1 cellular context compared by ENCODE assay signal in the genomic region with DNA sequence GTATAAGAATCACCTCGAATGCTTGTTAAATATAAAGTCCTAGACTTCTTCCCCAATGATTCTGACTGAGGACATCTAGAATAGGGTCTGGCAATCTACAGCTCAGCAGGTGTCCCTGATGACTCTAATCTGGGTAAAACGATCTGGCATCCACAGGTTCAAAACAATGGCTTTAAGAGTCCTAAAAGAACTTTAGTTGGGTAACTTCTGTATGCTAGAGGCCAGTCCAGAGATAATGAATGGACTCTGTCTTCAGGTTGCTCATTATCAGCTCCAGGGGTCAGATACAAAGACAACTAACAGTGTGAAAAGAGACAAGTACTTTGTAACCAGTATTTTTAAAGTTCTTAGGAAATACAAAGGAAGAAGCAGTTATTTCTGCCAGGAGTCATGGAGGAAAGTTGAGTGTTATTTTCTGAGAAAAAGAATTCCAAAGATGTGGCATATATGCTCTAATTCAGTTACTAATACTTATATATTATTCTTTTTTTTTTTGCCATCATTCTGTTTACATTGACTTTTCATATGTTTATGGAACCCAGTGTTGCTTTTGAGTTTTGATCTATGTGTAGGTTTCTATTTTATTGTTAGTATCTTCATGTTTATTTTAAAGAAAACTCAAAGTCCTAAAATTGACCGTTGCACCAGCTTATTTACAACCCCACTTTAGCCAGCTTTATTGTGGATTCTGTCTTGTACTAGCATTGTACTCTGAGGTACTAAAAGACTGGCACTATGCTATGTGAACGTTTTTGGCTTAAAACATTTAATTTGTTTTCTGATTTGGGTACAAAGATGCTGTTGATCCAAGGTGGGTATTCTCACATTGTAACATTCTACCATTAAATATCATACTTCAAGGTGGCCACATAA.
TF ChIP-seq lines count a peak whose summit lies in the region.

No MANE protein-coding gene starts in this region.

TF ChIP-seq in H1, 55 proteins besides CTCF, POLR2A, EP300 and RAD21:
- TF ChIP-seq SIRT6 (IDR thresholded peaks at IDR 0.05; ENCODE audit: low read length): no peak
- TF ChIP-seq HDAC2 (IDR thresholded peaks at IDR 0.05; ENCODE audit: borderline replicate concordance in 1 of 2, low read depth in 2 of 2, low read length in 2 of 2): no peak
- TF ChIP-seq BRCA1 (IDR thresholded peaks at IDR 0.05; ENCODE audit: low read depth, low read length): no peak
- TF ChIP-seq SP2 (IDR thresholded peaks at IDR 0.05; ENCODE audit: low read length): no peak
- no peak for TF ChIP-seq CEBPB (IDR thresholded peaks at IDR 0.05; ENCODE audit: low read depth, low read length)
- TF ChIP-seq CHD2 (IDR thresholded peaks at IDR 0.05; ENCODE audit: low read length): no peak
- TF ChIP-seq TAF1 (IDR thresholded peaks at IDR 0.05; ENCODE audit: low read depth, low read length): no peak
- no peak for TF ChIP-seq BCL11A (IDR thresholded peaks at IDR 0.05; ENCODE audit: low read depth in 2 of 2, low read length in 2 of 2)
- TF ChIP-seq YY1 (IDR thresholded peaks at IDR 0.05; ENCODE audit: low read depth, low read length): no peak
- TF ChIP-seq CHD1 (IDR thresholded peaks at IDR 0.05; ENCODE audit: low read depth, low read length): no peak
- no peak for TF ChIP-seq PHF8 (conservative IDR thresholded peaks at IDR 0.05; ENCODE audit: low read depth, low read length)
- no peak for TF ChIP-seq TAF7 (optimal IDR thresholded peaks at IDR 0.05; ENCODE audit: borderline replicate concordance, low read depth, low read length)
- no peak for TF ChIP-seq FOSL1 (IDR thresholded peaks at IDR 0.05; ENCODE audit: insufficient read depth, low read depth, low read length)
